ENCODE assay signal across 1 cellular context in the genomic region with DNA sequence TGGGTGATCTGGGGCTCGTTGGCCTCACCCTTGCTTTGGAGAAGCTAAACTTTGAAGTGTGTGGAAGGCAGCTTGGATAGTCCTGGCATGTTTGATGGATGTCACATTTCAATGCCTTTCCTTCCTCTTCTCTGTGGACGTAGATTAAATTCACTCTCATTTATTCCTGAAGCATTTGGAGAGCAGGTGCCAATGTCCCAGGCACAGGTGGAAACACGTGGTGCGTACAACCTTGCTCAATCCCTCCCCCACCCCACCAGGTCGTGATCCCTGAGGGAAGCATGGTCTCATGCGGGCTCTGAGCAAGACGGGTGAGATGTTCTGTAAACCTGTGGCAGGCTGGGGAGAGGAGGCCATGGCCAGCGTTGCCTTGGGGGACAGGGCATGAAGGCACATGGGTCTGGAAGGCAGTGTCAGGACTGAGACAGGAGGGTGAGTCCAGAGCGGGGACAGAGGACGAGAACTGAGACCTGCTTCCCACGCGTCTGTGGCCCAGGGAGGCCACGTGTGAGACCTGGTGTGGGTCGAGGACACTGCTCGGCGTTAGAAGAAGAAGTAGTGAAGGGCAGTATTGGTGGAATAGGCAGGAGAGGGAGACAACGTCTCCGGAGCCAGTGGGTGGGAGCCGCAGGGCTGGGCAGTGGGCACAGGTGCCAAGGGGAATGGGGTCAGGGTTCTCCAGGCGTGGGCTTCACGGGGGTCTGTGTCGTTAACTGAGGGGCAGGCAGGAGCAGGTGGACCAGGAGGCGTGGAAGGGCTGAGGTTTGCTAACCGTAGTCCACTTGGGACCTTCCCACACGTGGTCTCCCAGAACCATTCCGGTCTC.
TF ChIP-seq lines count a peak whose summit lies in the region.

No MANE protein-coding gene starts in this region.

TF ChIP-seq in HepG2, 621 proteins besides CTCF, POLR2A, EP300 and RAD21:
- TF ChIP-seq ZBTB1 (CRISPR knock-in tag; IDR thresholded peaks at IDR 0.05; ENCODE audit: borderline replicate concordance) (no peak), ZBTB21 (CRISPR knock-in tag; IDR thresholded peaks at IDR 0.05) (no peak), GLI4 (CRISPR knock-in tag; IDR thresholded peaks at IDR 0.05; ENCODE audit: borderline replicate concordance) (no peak), CHCHD3 (CRISPR knock-in tag; IDR thresholded peaks at IDR 0.05) (no peak), ATAD3A (CRISPR knock-in tag; IDR thresholded peaks at IDR 0.05) (no peak)
- TF ChIP-seq, protein P1, sequence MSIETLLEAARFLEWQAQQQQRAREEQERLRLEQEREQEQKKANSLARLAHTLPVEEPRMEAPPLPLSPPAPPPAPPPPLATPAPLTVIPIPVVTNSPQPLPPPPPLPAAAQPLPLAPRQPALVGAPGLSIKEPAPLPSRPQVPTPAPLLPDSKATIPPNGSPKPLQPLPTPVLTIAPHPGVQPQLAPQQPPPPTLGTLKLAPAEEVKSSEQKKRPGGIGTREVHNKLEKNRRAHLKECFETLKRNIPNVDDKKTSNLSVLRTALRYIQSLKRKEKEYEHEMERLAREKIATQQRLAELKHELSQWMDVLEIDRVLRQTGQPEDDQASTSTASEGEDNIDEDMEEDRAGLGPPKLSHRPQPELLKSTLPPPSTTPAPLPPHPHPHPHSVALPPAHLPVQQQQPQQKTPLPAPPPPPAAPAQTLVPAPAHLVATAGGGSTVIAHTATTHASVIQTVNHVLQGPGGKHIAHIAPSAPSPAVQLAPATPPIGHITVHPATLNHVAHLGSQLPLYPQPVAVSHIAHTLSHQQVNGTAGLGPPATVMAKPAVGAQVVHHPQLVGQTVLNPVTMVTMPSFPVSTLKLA (IDR thresholded peaks at IDR 0.05), result peak; percentile 98
- TF ChIP-seq, protein P2, sequence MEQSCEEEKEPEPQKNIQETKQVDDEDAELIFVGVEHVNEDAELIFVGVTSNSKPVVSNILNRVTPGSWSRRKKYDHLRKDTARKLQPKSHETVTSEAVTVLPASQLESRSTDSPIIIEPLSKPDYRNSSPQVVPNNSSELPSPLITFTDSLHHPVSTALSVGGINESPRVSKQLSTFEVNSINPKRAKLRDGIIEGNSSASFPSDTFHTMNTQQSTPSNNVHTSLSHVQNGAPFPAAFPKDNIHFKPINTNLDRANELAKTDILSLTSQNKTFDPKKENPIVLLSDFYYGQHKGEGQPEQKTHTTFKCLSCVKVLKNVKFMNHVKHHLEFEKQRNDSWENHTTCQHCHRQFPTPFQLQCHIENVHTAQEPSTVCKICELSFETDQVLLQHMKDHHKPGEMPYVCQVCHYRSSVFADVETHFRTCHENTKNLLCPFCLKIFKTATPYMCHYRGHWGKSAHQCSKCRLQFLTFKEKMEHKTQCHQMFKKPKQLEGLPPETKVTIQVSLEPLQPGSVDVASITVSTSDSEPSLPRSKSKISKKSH (CRISPR knock-in tag; IDR thresholded peaks at IDR 0.05; ENCODE audit: borderline replicate concordance), result peak; percentile 43; the same call in 1 of the 2 replicates
